In genomic region chr21:37278199-37278598, GRCh38 we compare ENCODE assay signal across 25 cellular contexts.
"Had no signal": no experiment of that assay in that cellular context is flagged by ENCODE, and none has a peak within 500 bp of the region (broad histone marks: within the 10 kb centered on the region; RNA-seq: fewer than 3 reads in every experiment).

No MANE protein-coding gene starts in this region.

- ATAC-seq: effector memory CD8-positive, alpha-beta T cell; esophagus mucosa; foreskin keratinocyte; gastrocnemius medialis; gastroesophageal sphincter; heart left ventricle; heart right ventricle had no signal

- H3K27ac Mint-ChIP-seq: dendritic cell treated with granulocyte-macrophage colony-stimulating factor and Interleukin-4, amounts not matched to agents 40 ng/mL and 50 ng/mL, for 4 days; effector memory CD8-positive, alpha-beta T cell; endodermal cell had no signal

- H3K4me1 ChIP-seq: colonic mucosa, esophagus muscularis mucosa, gastrocnemius medialis, gastroesophageal sphincter, heart left ventricle had no signal

- H3K36me3 ChIP-seq: colonic mucosa, esophagus muscularis mucosa, esophagus squamous epithelium, gastrocnemius medialis, gastroesophageal sphincter, heart left ventricle, heart right ventricle had no signal

- H3K4me3 Mint-ChIP-seq: dendritic cell treated with granulocyte-macrophage colony-stimulating factor and Interleukin-4, amounts not matched to agents 40 ng/mL and 50 ng/mL, for 4 days; effector memory CD8-positive, alpha-beta T cell; endodermal cell had no signal

- H3K27me3 ChIP-seq: colonic mucosa, dorsolateral prefrontal cortex, esophagus squamous epithelium, foreskin keratinocyte, gastrocnemius medialis, gastroesophageal sphincter, heart left ventricle, heart right ventricle had no signal

- H3K9me3 ChIP-seq: colonic mucosa, esophagus muscularis mucosa, esophagus squamous epithelium, gastrocnemius medialis, gastroesophageal sphincter, heart left ventricle, heart right ventricle had no signal

- H3K4me3 ChIP-seq: colonic mucosa, coronary artery, dorsolateral prefrontal cortex, esophagus muscularis mucosa, esophagus squamous epithelium, gastrocnemius medialis, gastroesophageal sphincter, heart left ventricle, heart right ventricle had no signal

- H3K9me3 Mint-ChIP-seq: dendritic cell treated with granulocyte-macrophage colony-stimulating factor and Interleukin-4, amounts not matched to agents 40 ng/mL and 50 ng/mL, for 4 days; effector memory CD8-positive, alpha-beta T cell had no signal

- DNase-seq: colonic mucosa; cortex of kidney; dermis blood vessel endothelial cell; dorsolateral prefrontal cortex; effector CD4-positive, alpha-beta T cell; effector CD8-positive, alpha-beta T cell; effector memory CD4-positive, alpha-beta T cell; effector memory CD8-positive, alpha-beta T cell; endodermal cell; erythroblast; esophagus squamous epithelium; foreskin fibroblast; foreskin keratinocyte; foreskin melanocyte; gastrocnemius medialis; glutamatergic neuron; head of caudate nucleus; heart left ventricle; heart right ventricle had no signal

- H3K27ac ChIP-seq: colonic mucosa, coronary artery, dorsolateral prefrontal cortex, epithelial cell of prostate, esophagus muscularis mucosa, esophagus squamous epithelium, foreskin keratinocyte, gastrocnemius medialis, gastroesophageal sphincter, heart left ventricle, heart right ventricle had no signal
